In the genomic region with DNA sequence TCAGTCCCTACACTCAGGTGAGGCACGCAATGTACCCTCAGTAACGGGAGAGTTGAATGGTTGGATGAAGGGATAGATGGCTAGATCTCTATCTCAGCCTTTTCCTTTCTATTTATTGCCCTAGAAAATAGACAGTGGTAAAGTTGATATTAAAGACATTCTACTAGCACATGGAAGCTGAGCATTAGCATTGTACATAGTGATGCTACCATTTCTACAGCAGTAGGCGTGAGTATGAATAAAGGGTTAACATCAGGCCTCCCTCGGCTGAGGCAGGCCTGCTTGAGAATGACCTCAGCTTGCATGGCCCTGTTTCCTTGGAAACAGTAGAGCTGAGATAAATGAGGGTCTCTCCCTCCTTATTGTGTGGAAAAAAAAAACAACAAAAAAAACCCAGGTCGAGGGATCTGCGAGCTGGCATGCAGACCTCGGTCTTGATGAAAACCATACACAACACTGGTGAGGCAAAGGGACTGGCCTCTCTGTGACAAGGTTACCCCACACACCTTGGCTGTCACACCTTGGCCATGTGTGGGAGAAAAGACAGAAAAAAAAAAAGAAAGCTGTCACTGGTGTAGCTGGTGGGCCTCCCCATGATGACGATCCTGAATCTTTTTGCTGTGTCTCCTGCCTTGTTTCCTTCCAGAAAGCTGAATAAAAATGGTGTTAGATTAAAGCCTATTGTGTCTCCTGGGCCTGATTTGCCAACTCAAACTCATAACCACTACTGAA, we compare ENCODE assay signal across 21 cellular contexts.
"Had no signal": no experiment of that assay in that cellular context is flagged by ENCODE, and none has a peak within 500 bp of the region (broad histone marks: within the 10 kb centered on the region; RNA-seq: fewer than 3 reads in every experiment).

No MANE protein-coding gene starts in this region.

- H3K27ac ChIP-seq: esophagus muscularis mucosa, foreskin keratinocyte, heart left ventricle, left ventricle myocardium inferior, neural progenitor cell, stomach, thyroid gland, upper lobe of right lung had no signal

- H3K9me3 ChIP-seq: esophagus muscularis mucosa, heart left ventricle, left ventricle myocardium inferior, stomach, thyroid gland, upper lobe of right lung had no signal

- H3K36me3 ChIP-seq: esophagus muscularis mucosa, heart left ventricle, left ventricle myocardium inferior, neural progenitor cell, stomach, thyroid gland, upper lobe of right lung had no signal

- H3K9ac ChIP-seq: neural progenitor cell had no signal

- H3K4me1 ChIP-seq: neural progenitor cell had no signal

- H2AFZ ChIP-seq: neural progenitor cell had no signal

- DNase-seq: activated CD4-positive, alpha-beta T cell treated with anti-CD3 and anti-CD28 coated beads for 36 hours; activated CD4-positive, CD25-positive, alpha-beta regulatory T cell; activated naive CD4-positive, alpha-beta T cell; activated T-cell treated with anti-CD3 and anti-CD28 coated beads for 4 hours; activated T-cell treated with anti-CD3 and anti-CD28 coated beads, Interleukin-2, amount 50 U/mL, for 72 hours; anterior cingulate cortex; foreskin keratinocyte; heart left ventricle; left ventricle myocardium inferior; naive thymus-derived CD4-positive, alpha-beta T cell; right cardiac atrium; stimulated activated CD4-positive, alpha-beta T cell treated with anti-CD3 and anti-CD28 coated beads, Interleukin-15, amount 100 ng/mL, for 24 hours; stimulated activated CD4-positive, alpha-beta T cell treated with anti-CD3 and anti-CD28 coated beads, Interleukin-2, amount 100 ng/mL, for 24 hours; stimulated activated naive B cell treated with anti-CD40 and anti-IgM and Interleukin-4, amounts not matched to agents 10 μg/mL and 1 μg/mL and 100 μg/mL, for 72 hours; stomach; upper lobe of right lung had no signal

- H3K27me3 ChIP-seq: esophagus muscularis mucosa, foreskin keratinocyte, heart left ventricle, neural progenitor cell, stomach, thyroid gland, upper lobe of right lung had no signal

- H3K4me3 ChIP-seq: esophagus muscularis mucosa, heart left ventricle, left ventricle myocardium inferior, neural progenitor cell, stomach, thyroid gland, upper lobe of right lung had no signal

- ATAC-seq: activated CD4-positive, alpha-beta T cell treated with anti-CD3 and anti-CD28 coated beads for 36 hours; activated naive CD4-positive, alpha-beta T cell treated with anti-CD3 and anti-CD28 coated beads, Interleukin-2, amount 50 U/mL, for 72 hours; activated T-cell treated with anti-CD3 and anti-CD28 coated beads, Interleukin-2, amount 50 U/mL, for 72 hours; foreskin keratinocyte; heart left ventricle; naive thymus-derived CD4-positive, alpha-beta T cell; right cardiac atrium; stimulated activated naive B cell treated with anti-CD40 and anti-IgM and Interleukin-4, amounts not matched to agents 10 μg/mL and 1 μg/mL and 100 μg/mL, for 72 hours had no signal

- H3K4me2 ChIP-seq: neural progenitor cell had no signal

- FAIRE-seq: bronchial epithelial cell had no signal
